ENCODE assay signal across 8 cellular contexts in genomic region chr12:111595341-111595835, GRCh38. TPM values are rescaled to one million over a fixed set of nuclear protein-coding genes. Genes with fewer than 3 reads are reported as not detected.
DNase-seq lines count a peak whose midpoint lies in the region; ATAC-seq, FAIRE-seq and TF ChIP-seq lines count a peak whose summit lies in the region.
"Not testable (repeated sequence)": the region's sequence is repeated elsewhere in the genome, so short reads cannot be mapped to it uniquely, and the experiment has no call there.

No MANE protein-coding gene starts in this region.

- intact Hi-C loops in OCI-LY7 (cut with micrococcal nuclease; ENCODE audit: unreplicated experiment) (loop anchor here (1.0 to 5.0 kb wide), 2 partner anchors 91 to 188 kb away; partner anchors contain the start of genes ACAD10 and SH2B3), activated B cell treated with CpG ODN at 0.5 μM for 24 hours (cut with micrococcal nuclease) (loop anchor here (5.0 to 10.0 kb wide), 2 partner anchors 789 to 1713 kb away; partner anchors contain the start of genes GLTP and HECTD4), K562 (cut with micrococcal nuclease) (loop anchor here (5.0 kb wide), 1 partner anchor 188 kb away; the partner anchor contains the start of gene SH2B3)

- not testable (repeated sequence) for TF ChIP-seq RAD21 in K562 (CRISPR knock-in tag; conservative IDR thresholded peaks at IDR 0.05 in 1 of 2, IDR thresholded peaks at IDR 0.05 in 1 of 2); neural cell (conservative IDR thresholded peaks at IDR 0.05)

- H3K4me3 Mint-ChIP-seq in GM23338 (peak overlapping the region; percentile 93; the same call in 2 of the 3 replicates), activated B cell treated with CpG ODN at 0.5 μM for 24 hours (peak overlapping the region; percentile 8)

- H3K9me3 Mint-ChIP-seq in GM23338, activated B cell treated with CpG ODN at 0.5 μM for 24 hours: not testable (repeated sequence)

- not testable (repeated sequence) for H3K9me3 ChIP-seq in AG04450 (ENCODE audit: control insufficient read depth, insufficient read depth, low read length); OCI-LY7 (ENCODE audit: low read length); K562 (replicated peaks; ENCODE audit: control insufficient read depth, insufficient read depth, low read depth, low read length); neural cell (ENCODE audit: low read length); subcutaneous abdominal adipose tissue (ENCODE audit: control insufficient read depth in 5 of 5, low read length in 5 of 5)

- H3K4me3 ChIP-seq in AG04450 (ENCODE audit: low read depth, low read length) (peak overlapping the region; percentile 17; the same call in 1 of the 2 replicates), GM23338 (0 out of 2 replicates have a peak overlapping the region, but pooled peaks have one; percentile 3), K562 (peak overlapping the region; percentile 96; the same call in 1 of the 2 replicates), fibroblast of villous mesenchyme (ENCODE audit: low read depth, low read length) (peak overlapping the region; percentile 29), neural cell (ENCODE audit: low read length) (peak overlapping the region; percentile 98)
- not testable (repeated sequence) for H3K4me3 ChIP-seq in OCI-LY7 (ENCODE audit: low read depth, low read length, poor library complexity, severe bottlenecking); subcutaneous abdominal adipose tissue (ENCODE audit: low read depth in 1 of 5, low read length in 5 of 5)

- H4K20me1 ChIP-seq in GM23338 (replicated peaks; ENCODE audit: insufficient read depth) (peaks cover 36% of the 10 kb centered on the region), OCI-LY7 (ENCODE audit: insufficient read depth, low read length) (peaks cover 26% of the 10 kb centered on the region), K562 (replicated peaks; ENCODE audit: control insufficient read depth, insufficient read depth, low read length) (peaks cover 34% of the 10 kb centered on the region), neural cell (ENCODE audit: insufficient read depth) (peaks cover 15% of the 10 kb centered on the region)

- H3K27ac ChIP-seq in AG04450 (ENCODE audit: low read depth, low read length); OCI-LY7 (ENCODE audit: low read depth, low read length, poor library complexity, severe bottlenecking); neural cell (ENCODE audit: low read length): not testable (repeated sequence)
- H3K27ac ChIP-seq in GM23338 (ENCODE audit: low read depth) (peak overlapping the region; percentile 36), K562 (ENCODE audit: extremely low read depth, low read depth, low read length) (0 out of 3 replicates have a peak overlapping the region, but pooled peaks have one; percentile 33), subcutaneous abdominal adipose tissue (ENCODE audit: low read depth, low read length) (peak overlapping the region; percentile 41)

- H3K27me3 ChIP-seq in AG04450 (ENCODE audit: control insufficient read depth, insufficient read depth, low read length); GM23338 (ENCODE audit: insufficient read depth); K562 (ENCODE audit: control insufficient read depth in 2 of 2, insufficient read depth in 2 of 2, low read length in 2 of 2); neural cell (ENCODE audit: insufficient read depth, low read depth, low read length); subcutaneous abdominal adipose tissue (ENCODE audit: control insufficient read depth in 5 of 5, insufficient read depth in 4 of 5, low read length in 5 of 5): not testable (repeated sequence)

- peaks cover 31% of the 10 kb centered on the region for H3K4me1 Mint-ChIP-seq in GM23338
- H3K4me1 Mint-ChIP-seq in activated B cell treated with CpG ODN at 0.5 μM for 24 hours: peaks cover 33% of the 10 kb centered on the region

- not testable (repeated sequence) for BruUV-seq in OCI-LY7 (replicated peaks; lab: Mats Ljungman, UMichigan); K562 (replicated peaks; lab: Mats Ljungman, UMichigan)

- not testable (repeated sequence) for H3K36me3 Mint-ChIP-seq in GM23338 (ENCODE audit: low read depth)
- H3K36me3 Mint-ChIP-seq in activated B cell treated with CpG ODN at 0.5 μM for 24 hours (ENCODE audit: low read depth): peaks cover 13% of the 10 kb centered on the region

- H3K36me3 ChIP-seq in GM23338 (ENCODE audit: insufficient read depth); neural cell (ENCODE audit: insufficient read depth, low read length); subcutaneous abdominal adipose tissue (ENCODE audit: control insufficient read depth in 5 of 5, insufficient read depth in 5 of 5, low read length in 5 of 5): not testable (repeated sequence)
- H3K36me3 ChIP-seq in OCI-LY7 (ENCODE audit: insufficient read depth, low read length): peaks cover 11% of the 10 kb centered on the region; the same call in 1 of the 2 replicates
- H3K36me3 ChIP-seq in K562 (ENCODE audit: control insufficient read depth, insufficient read depth, low read length): peaks cover 23% of the 10 kb centered on the region; the same call in 1 of the 3 replicates

- POLR2A ChIA-PET in AG04450 (lab: Yijun Ruan, JAX) (interaction anchor here (0.6 kb wide), 1 partner anchor 419 kb away, joined by 3 read pairs; no protein-coding TSS in a partner anchor), OCI-LY7 (lab: Charles Lee) (interaction anchor here (0.6 to 1.0 kb wide), 3 partner anchors 9 to 482 kb away, joined by 3 to 6 read pairs (median 3); no protein-coding TSS in a partner anchor), activated B cell treated with CpG ODN at 0.5 μM for 24 hours (lab: Charles Lee) (interaction anchor here (0.6 kb wide), 1 partner anchor 350 kb away, joined by 3 read pairs; no protein-coding TSS in a partner anchor), K562 (lab: Yijun Ruan, JAX) (interaction anchor here (0.6 to 1.7 kb wide), 4 partner anchors 10 to 31 kb away, joined by 3 to 9 read pairs (median 4); no protein-coding TSS in a partner anchor)

- H3K9me1 ChIP-seq in K562 (ENCODE audit: control insufficient read depth, insufficient read depth, low read length): not testable (repeated sequence)

- H3K4me2 ChIP-seq in GM23338 (peak overlapping the region; percentile 24; the same call in 1 of the 2 replicates), OCI-LY7 (ENCODE audit: low read length) (peak overlapping the region; percentile 82), K562 (ENCODE audit: insufficient read depth, low read length) (peak overlapping the region; percentile 49)
- not testable (repeated sequence) for H3K4me2 ChIP-seq in neural cell (ENCODE audit: low read length)

- TF ChIP-seq CTCF in AG04450 (IDR thresholded peaks at IDR 0.05; ENCODE audit: low read depth, low read length); GM23338 (conservative IDR thresholded peaks at IDR 0.05; ENCODE audit: low read depth in 2 of 2); OCI-LY7 (conservative IDR thresholded peaks at IDR 0.05; ENCODE audit: low read length); activated B cell treated with CpG ODN at 0.5 μM for 24 hours (IDR thresholded peaks at IDR 0.05); K562 (IDR thresholded peaks at IDR 0.05 in 2 of 3, conservative IDR thresholded peaks at IDR 0.05 in 1 of 3; ENCODE audit: insufficient read depth in 2 of 3, low read depth in 1 of 3, low read length in 3 of 3); fibroblast of villous mesenchyme (IDR thresholded peaks at IDR 0.05; ENCODE audit: insufficient read depth, low read depth, low read length); neural cell (IDR thresholded peaks at IDR 0.05; ENCODE audit: poor library complexity, severe bottlenecking): not testable (repeated sequence)

- peaks cover 12% of the 10 kb centered on the region for H3K27me3 Mint-ChIP-seq in GM23338 (ENCODE audit: insufficient read depth, low read depth, poor library complexity)
- H3K27me3 Mint-ChIP-seq in activated B cell treated with CpG ODN at 0.5 μM for 24 hours: not testable (repeated sequence)

- TF ChIP-seq POLR2A in K562 (conservative IDR thresholded peaks at IDR 0.05): not testable (repeated sequence)

- WGBS in K562 (ENCODE audit: insufficient coverage, low coverage, missing lambda C conversion rate): 36% methylated on average over 12 of the region's 15 CpGs

- not testable (repeated sequence) for H3K9me2 ChIP-seq in GM23338 (ENCODE audit: insufficient read depth); OCI-LY7 (ENCODE audit: insufficient read depth, low read length); neural cell (ENCODE audit: insufficient read depth, low read length)

- CTCF ChIA-PET in AG04450 (lab: Charles Lee): interaction anchor here (0.7 to 1.1 kb wide), 3 partner anchors 8 to 143 kb away, joined by 3 to 4 read pairs (median 3); no protein-coding TSS in a partner anchor
- CTCF ChIA-PET in OCI-LY7 (lab: Charles Lee; ENCODE audit: unreplicated experiment); activated B cell treated with CpG ODN at 0.5 μM for 24 hours (lab: Charles Lee); K562 (lab: Yijun Ruan, JAX; ENCODE audit: low intra/inter-chr PET ratio): not testable (repeated sequence)

- in situ Hi-C loops in K562 (cut with MboI): not testable (repeated sequence)

- TF ChIP-seq EP300 in K562 (IDR thresholded peaks at IDR 0.05; ENCODE audit: low read length); neural cell (conservative IDR thresholded peaks at IDR 0.05; ENCODE audit: poor library complexity, severe bottlenecking): not testable (repeated sequence)

- H3K4me1 ChIP-seq in GM23338 (ENCODE audit: insufficient read depth): peaks cover 27% of the 10 kb centered on the region
- peaks cover 36% of the 10 kb centered on the region for H3K4me1 ChIP-seq in OCI-LY7 (ENCODE audit: insufficient read depth, low read length, poor library complexity, severe bottlenecking)
- H3K4me1 ChIP-seq in K562 (replicated peaks in 1 of 2; ENCODE audit: control insufficient read depth in 2 of 2, insufficient read depth in 2 of 2, low read length in 2 of 2): peaks cover 0 to 30% of the 10 kb centered on the region in 2 experiments; a peak in 4 of 5 replicates
- peaks cover 6 to 53% (median 45%) of the 10 kb centered on the region in 5 donors for H3K4me1 ChIP-seq in subcutaneous abdominal adipose tissue (ENCODE audit: control insufficient read depth in 5 of 5, insufficient read depth in 5 of 5, low read length in 5 of 5)

- not testable (repeated sequence) for H3F3A ChIP-seq in GM23338 (replicated peaks; ENCODE audit: low read depth); neural cell (ENCODE audit: insufficient read depth, low read length, poor library complexity, severe bottlenecking)

- DNase-seq in AG04450 (ENCODE audit: low read depth, low spot score); GM23338 (ENCODE audit: low spot score); OCI-LY7 (ENCODE audit: low spot score); activated B cell treated with CpG ODN at 0.5 μM for 24 hours; K562 (ENCODE audit: extremely low read depth in 1 of 4, low spot score in 3 of 4); fibroblast of villous mesenchyme (ENCODE audit: low read depth): not testable (repeated sequence)

- not testable (repeated sequence) for H3K27ac Mint-ChIP-seq in GM23338, activated B cell treated with CpG ODN at 0.5 μM for 24 hours

- FAIRE-seq in K562 (lab: Jason Lieb, UNC): not testable (repeated sequence)

- H3K9ac ChIP-seq in K562 (ENCODE audit: insufficient read depth in 1 of 2, low read depth in 2 of 2, low read length in 2 of 2): peak overlapping the region; percentile 26 to 76; a peak in 2 of 4 replicates
- not testable (repeated sequence) for H3K9ac ChIP-seq in neural cell (ENCODE audit: low read length); subcutaneous abdominal adipose tissue (ENCODE audit: low read length in 5 of 5)

- H2AFZ ChIP-seq in GM23338; OCI-LY7 (ENCODE audit: low read length); K562 (ENCODE audit: low read depth, low read length); neural cell (ENCODE audit: low read depth, low read length): not testable (repeated sequence)

- not testable (repeated sequence) for ATAC-seq in GM23338; activated B cell treated with CpG ODN at 0.5 μM for 24 hours (ENCODE audit: low read depth); K562

- H3K79me2 ChIP-seq in GM23338 (replicated peaks; ENCODE audit: insufficient read depth) (peaks cover 84% of the 10 kb centered on the region), OCI-LY7 (ENCODE audit: insufficient read depth, low read depth, low read length) (peaks cover 84% of the 10 kb centered on the region), K562 (ENCODE audit: control insufficient read depth, insufficient read depth, low read length) (peaks cover 97% of the 10 kb centered on the region), neural cell (replicated peaks; ENCODE audit: insufficient read depth, low read length) (peaks cover 77% of the 10 kb centered on the region)

RNA-seq across cellular contexts. Expression of gene ATXN2, which starts 3.7 kb away (rescaled TPM):
- polyA plus RNA-seq in AG04450 (2011; rRNA removed) (19.1 and 28.4 TPM in 2 replicates), GM23338 (2016; fragmentation: Nextera tagmentation; extraction: Ambion mirVana) (59.5 and 61.0 TPM in 2 replicates), K562 (2011; rRNA removed) (25.2 and 42.0 TPM in 2 replicates), K562 (2014; fragmentation: Illumina TruSeq; extraction: Trizol) (48.7 and 65.7 TPM in 2 replicates), K562 (2014; fragmentation: Nextera tagmentation; extraction: Ambion mirVana) (10 to 100 TPM; 20.1 to 21.7 TPM), K562 (2014; rRNA removed) (28.7 and 29.3 TPM in 2 replicates), neural cell (12.6 and 13.9 TPM in 2 replicates)
- polyA minus RNA-seq in AG04450 (2011; rRNA and poly(A)+ RNA removed): 81.8 and 91.6 TPM in 2 replicates
- total RNA-seq in GM23338 (2014; rRNA removed; shearing (Covaris generic)): 44.8 and 52.9 TPM in 2 replicates
- 21.2 and 36.1 TPM in 2 replicates for total RNA-seq in OCI-LY7 (2014; rRNA removed; shearing (Covaris generic))
- total RNA-seq in OCI-LY7 (2022) (81.4 and 89.0 TPM in 2 replicates), activated B cell treated with CpG ODN at 0.5 μM for 24 hours (38.3 and 46.2 TPM in 2 replicates), K562 (2014; rRNA removed) (16.8 and 20.6 TPM in 2 replicates), K562 (2014; rRNA removed; fragmentation: Illumina TruSeq; extraction: Trizol) (40.5 and 45.5 TPM in 2 replicates), K562 (2015; rRNA removed; fragmentation: Illumina TruSeq; extraction: Trizol) (29.6 and 32.1 TPM in 2 replicates), K562 (2021) (66.3 and 67.8 TPM in 2 replicates), fibroblast of villous mesenchyme (48.3 and 71.7 TPM in 2 replicates)
- 189 and 381 TPM in 2 replicates for total RNA-seq in K562 (2011; cell fraction: chromatin; rRNA removed; ENCODE audit: low replicate concordance)
- total RNA-seq in K562 (2011; cell fraction: nucleolus; rRNA removed): 126 and 146 TPM in 2 replicates
- total RNA-seq in K562 (2011; cell fraction: nucleoplasm; rRNA removed): 208 and 329 TPM in 2 replicates
- polyA plus RNA-seq in K562 (2011; cell fraction: cytosol; rRNA removed): 43.2 and 49.1 TPM in 2 replicates
- polyA plus RNA-seq in K562 (2011; cell fraction: nucleus; rRNA removed): 165 and 220 TPM in 2 replicates
- polyA plus RNA-seq in K562 (2012): 41.1 and 48.9 TPM in 2 replicates
- 74.8 and 77.5 TPM in 2 replicates for polyA minus RNA-seq in K562 (2011; rRNA and poly(A)+ RNA removed)
- polyA minus RNA-seq in K562 (2011; cell fraction: cytosol; rRNA and poly(A)+ RNA removed): 47.8 and 71.2 TPM in 2 replicates
- 55.2 and 75.5 TPM in 2 replicates for polyA minus RNA-seq in K562 (2011; cell fraction: nucleus; rRNA and poly(A)+ RNA removed)
- 48.7 and 55.3 TPM in 2 replicates for polyA minus RNA-seq in neural cell
